In the genomic region with DNA sequence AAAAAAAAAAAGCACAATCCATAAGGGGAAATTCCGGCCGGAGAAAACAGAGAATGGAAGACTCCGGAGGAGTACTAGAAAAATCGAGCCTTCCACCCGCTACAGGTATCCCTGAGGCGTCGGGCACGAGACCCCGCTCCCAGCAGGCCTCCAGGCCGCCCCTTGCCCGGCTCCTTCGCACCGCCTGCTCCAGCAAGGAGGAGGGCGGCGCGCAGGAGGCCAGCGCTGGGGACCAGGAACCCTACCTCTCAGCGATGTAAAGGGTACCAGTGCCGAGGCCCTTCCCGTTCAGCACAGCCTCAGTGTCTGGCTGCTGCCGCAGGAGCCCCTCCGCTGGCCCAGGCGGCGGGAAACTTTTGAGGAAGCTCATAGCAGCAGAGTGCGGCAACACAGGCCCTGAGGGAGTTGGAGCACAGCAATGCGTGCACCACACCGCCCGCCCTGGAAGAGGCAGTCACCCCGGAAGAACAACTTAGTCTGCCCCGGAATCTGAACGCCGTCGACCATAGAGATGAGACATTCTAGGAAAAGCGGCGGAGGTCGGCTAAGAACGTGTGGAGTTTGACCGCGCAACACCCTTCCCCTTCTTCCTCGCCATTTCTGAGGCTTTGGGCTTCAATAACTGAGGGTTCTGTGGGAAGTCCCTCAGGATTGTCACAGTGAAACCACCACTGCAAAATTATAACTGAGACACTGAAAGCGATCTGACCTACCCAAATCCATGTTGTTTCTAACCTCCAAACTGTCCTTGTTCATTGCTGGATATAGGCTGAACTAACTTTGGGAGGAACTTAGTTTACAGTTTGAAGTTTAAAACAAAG, we compare ENCODE assay signal across 1 cellular context.
A peak's percentile ranks its signal among the peaks of the same experiment; 100 is the strongest.
TF ChIP-seq lines count a peak whose summit lies in the region.

A gene with protein sequence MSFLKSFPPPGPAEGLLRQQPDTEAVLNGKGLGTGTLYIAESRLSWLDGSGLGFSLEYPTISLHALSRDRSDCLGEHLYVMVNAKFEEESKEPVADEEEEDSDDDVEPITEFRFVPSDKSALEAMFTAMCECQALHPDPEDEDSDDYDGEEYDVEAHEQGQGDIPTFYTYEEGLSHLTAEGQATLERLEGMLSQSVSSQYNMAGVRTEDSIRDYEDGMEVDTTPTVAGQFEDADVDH (minus strand): TSS at position 450 of the 821 bp plus-strand sequence. CDS start 80 bp downstream, at position 370.

TF ChIP-seq in K562, 482 proteins besides CTCF, POLR2A, EP300 and RAD21 (continued from another document):
- TF ChIP-seq, protein P1, sequence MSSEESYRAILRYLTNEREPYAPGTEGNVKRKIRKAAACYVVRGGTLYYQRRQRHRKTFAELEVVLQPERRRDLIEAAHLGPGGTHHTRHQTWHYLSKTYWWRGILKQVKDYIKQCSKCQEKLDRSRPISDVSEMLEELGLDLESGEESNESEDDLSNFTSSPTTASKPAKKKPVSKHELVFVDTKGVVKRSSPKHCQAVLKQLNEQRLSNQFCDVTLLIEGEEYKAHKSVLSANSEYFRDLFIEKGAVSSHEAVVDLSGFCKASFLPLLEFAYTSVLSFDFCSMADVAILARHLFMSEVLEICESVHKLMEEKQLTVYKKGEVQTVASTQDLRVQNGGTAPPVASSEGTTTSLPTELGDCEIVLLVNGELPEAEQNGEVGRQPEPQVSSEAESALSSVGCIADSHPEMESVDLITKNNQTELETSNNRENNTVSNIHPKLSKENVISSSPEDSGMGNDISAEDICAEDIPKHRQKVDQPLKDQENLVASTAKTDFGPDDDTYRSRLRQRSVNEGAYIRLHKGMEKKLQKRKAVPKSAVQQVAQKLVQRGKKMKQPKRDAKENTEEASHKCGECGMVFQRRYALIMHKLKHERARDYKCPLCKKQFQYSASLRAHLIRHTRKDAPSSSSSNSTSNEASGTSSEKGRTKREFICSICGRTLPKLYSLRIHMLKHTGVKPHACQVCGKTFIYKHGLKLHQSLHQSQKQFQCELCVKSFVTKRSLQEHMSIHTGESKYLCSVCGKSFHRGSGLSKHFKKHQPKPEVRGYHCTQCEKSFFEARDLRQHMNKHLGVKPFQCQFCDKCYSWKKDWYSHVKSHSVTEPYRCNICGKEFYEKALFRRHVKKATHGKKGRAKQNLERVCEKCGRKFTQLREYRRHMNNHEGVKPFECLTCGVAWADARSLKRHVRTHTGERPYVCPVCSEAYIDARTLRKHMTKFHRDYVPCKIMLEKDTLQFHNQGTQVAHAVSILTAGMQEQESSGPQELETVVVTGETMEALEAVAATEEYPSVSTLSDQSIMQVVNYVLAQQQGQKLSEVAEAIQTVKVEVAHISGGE (CRISPR knock-in tag; IDR thresholded peaks at IDR 0.05): peak in 1 of 3 experiments; percentile 79; a peak in 3 of 6 replicates
- TF ChIP-seq L3MBTL2 (IDR thresholded peaks at IDR 0.05) (peak; percentile 83), ZBTB17 (CRISPR knock-in tag; IDR thresholded peaks at IDR 0.05) (0 out of 2 replicates have a peak, but pooled peaks have one; percentile 40), SMARCA5 (IDR thresholded peaks at IDR 0.05) (no peak), ZFPM2 (CRISPR knock-in tag; IDR thresholded peaks at IDR 0.05) (0 out of 2 replicates have a peak, but pooled peaks have one; percentile 31), HMG20B (CRISPR knock-in tag; IDR thresholded peaks at IDR 0.05) (no peak), POLR3A (IDR thresholded peaks at IDR 0.05; ENCODE audit: borderline replicate concordance, extremely low read depth, insufficient read depth, insufficient read length) (no peak), XRCC4 (IDR thresholded peaks at IDR 0.05; ENCODE audit: extremely low read depth, insufficient read depth, insufficient read length) (no peak), SMAD1 (IDR thresholded peaks at IDR 0.05; ENCODE audit: low read depth, low read length, partially characterized antibody) (peak; percentile 77), MECOM (CRISPR knock-in tag; IDR thresholded peaks at IDR 0.05) (no peak), ZNF586 (CRISPR knock-in tag; conservative IDR thresholded peaks at IDR 0.05) (no peak), CBFA2T3 (IDR thresholded peaks at IDR 0.05) (no peak; the same call in 1 of the 2 replicates), ZNF699 (CRISPR knock-in tag; IDR thresholded peaks at IDR 0.05; ENCODE audit: insufficient replicate concordance) (no peak)
- TF ChIP-seq, protein P2, sequence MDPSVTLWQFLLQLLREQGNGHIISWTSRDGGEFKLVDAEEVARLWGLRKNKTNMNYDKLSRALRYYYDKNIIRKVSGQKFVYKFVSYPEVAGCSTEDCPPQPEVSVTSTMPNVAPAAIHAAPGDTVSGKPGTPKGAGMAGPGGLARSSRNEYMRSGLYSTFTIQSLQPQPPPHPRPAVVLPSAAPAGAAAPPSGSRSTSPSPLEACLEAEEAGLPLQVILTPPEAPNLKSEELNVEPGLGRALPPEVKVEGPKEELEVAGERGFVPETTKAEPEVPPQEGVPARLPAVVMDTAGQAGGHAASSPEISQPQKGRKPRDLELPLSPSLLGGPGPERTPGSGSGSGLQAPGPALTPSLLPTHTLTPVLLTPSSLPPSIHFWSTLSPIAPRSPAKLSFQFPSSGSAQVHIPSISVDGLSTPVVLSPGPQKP (CRISPR knock-in tag; IDR thresholded peaks at IDR 0.05): no peak
